21 cellular contexts compared by ENCODE assay signal in genomic region chr6:659179-659578, GRCh38. TPM values are rescaled to one million over a fixed set of nuclear protein-coding genes. Genes with fewer than 3 reads are reported as not detected.
A peak's percentile ranks its signal among the peaks of the same experiment; 100 is the strongest.
DNase-seq lines count a peak whose midpoint lies in the region; ATAC-seq lines count a peak whose summit lies in the region.
"Had no signal": no experiment of that assay in that cellular context is flagged by ENCODE, and none has a peak within 500 bp of the region (broad histone marks: within the 10 kb centered on the region; RNA-seq: fewer than 3 reads in every experiment).

No MANE protein-coding gene starts in this region.

- H3K27ac ChIP-seq in iPS-20b (ENCODE audit: low read length), result peak overlapping the region; percentile 94
- H3K27ac ChIP-seq in caudate nucleus (ENCODE audit: low read depth, low read length), result no peak overlapping the region
- H3K27ac ChIP-seq: esophagus muscularis mucosa, gastroesophageal sphincter, spleen had no signal

- no peak for DNase-seq in activated T-cell treated with anti-CD3 and anti-CD28 coated beads, Interleukin-2, amount 50 U/mL, for 24 hours
- DNase-seq in activated T-cell treated with anti-CD3 and anti-CD28 coated beads, Interleukin-2, amount 50 U/mL, for 1 hour, result no peak
- DNase-seq in T-helper 17 cell, result no peak
- DNase-seq in caudate nucleus (lab: John Stamatoyannopoulos, UW), result no peak
- no peak for DNase-seq in D341Med (ENCODE audit: low spot score)
- DNase-seq: activated CD4-positive, alpha-beta T cell treated with anti-CD3 and anti-CD28 coated beads for 1 hour; BE2C; Caco-2; effector memory CD8-positive, alpha-beta T cell; H7; NCI-H2171 treated with DMSO at 0.1 percent for 48 hours; occipital lobe; RPMI8226; spleen; T-helper 9 cell had no signal

- peak overlapping the region; percentile 24; the same call in 1 of the 2 replicates for H3K4me3 ChIP-seq in iPS-20b (ENCODE audit: low read length)
- H3K4me3 ChIP-seq: esophagus muscularis mucosa, gastroesophageal sphincter, spleen had no signal

- no peaks in the 10 kb centered on the region for H3K27me3 ChIP-seq in iPS-20b (ENCODE audit: insufficient read depth, low read length)
- H3K27me3 ChIP-seq: BE2C, esophagus muscularis mucosa, gastroesophageal sphincter, spleen had no signal

- no peaks in the 10 kb centered on the region for H3K36me3 ChIP-seq in iPS-20b (ENCODE audit: insufficient read depth, low read depth, low read length)
- H3K36me3 ChIP-seq: BE2C had no signal

- peaks cover 4% of the 10 kb centered on the region for H3K9me3 Mint-ChIP-seq in activated T-cell treated with anti-CD3 and anti-CD28 coated beads, Interleukin-2, amount 50 U/mL, for 24 hours
- peaks cover 2% of the 10 kb centered on the region for H3K9me3 Mint-ChIP-seq in stimulated activated memory B cell treated with anti-CD40 and anti-IgM and Interleukin-4, amounts not matched to agents 10 μg/mL and 1 μg/mL and 100 μg/mL, for 72 hours

- peak overlapping the region; percentile 91; the same call in 1 of the 2 replicates for H3K9ac ChIP-seq in iPS-20b (ENCODE audit: low read depth, low read length)

- peaks cover 39% of the 10 kb centered on the region for H3K4me1 ChIP-seq in iPS-20b (ENCODE audit: insufficient read depth, low read length)
- H3K4me1 ChIP-seq: BE2C had no signal

- peak overlapping the region; percentile 61 for H3K27ac Mint-ChIP-seq in activated T-cell treated with anti-CD3 and anti-CD28 coated beads, Interleukin-2, amount 50 U/mL, for 24 hours
- peak overlapping the region; percentile 70 for H3K27ac Mint-ChIP-seq in T-helper 17 cell
- peak overlapping the region; percentile 24 for H3K27ac Mint-ChIP-seq in stimulated activated memory B cell treated with anti-CD40 and anti-IgM and Interleukin-4, amounts not matched to agents 10 μg/mL and 1 μg/mL and 100 μg/mL, for 72 hours

- H3K27me3 Mint-ChIP-seq in activated T-cell treated with anti-CD3 and anti-CD28 coated beads, Interleukin-2, amount 50 U/mL, for 24 hours, result no peaks in the 10 kb centered on the region
- H3K27me3 Mint-ChIP-seq in T-helper 17 cell, result no peaks in the 10 kb centered on the region
- H3K27me3 Mint-ChIP-seq in stimulated activated memory B cell treated with anti-CD40 and anti-IgM and Interleukin-4, amounts not matched to agents 10 μg/mL and 1 μg/mL and 100 μg/mL, for 72 hours, result no peaks in the 10 kb centered on the region
- H3K27me3 Mint-ChIP-seq: effector memory CD8-positive, alpha-beta T cell had no signal

- peaks cover 35% of the 10 kb centered on the region for H3K36me3 Mint-ChIP-seq in activated T-cell treated with anti-CD3 and anti-CD28 coated beads, Interleukin-2, amount 50 U/mL, for 24 hours (ENCODE audit: low read depth)
- peaks cover 5% of the 10 kb centered on the region for H3K36me3 Mint-ChIP-seq in T-helper 17 cell (ENCODE audit: low read depth)
- H3K36me3 Mint-ChIP-seq in stimulated activated memory B cell treated with anti-CD40 and anti-IgM and Interleukin-4, amounts not matched to agents 10 μg/mL and 1 μg/mL and 100 μg/mL, for 72 hours, result peaks cover 28% of the 10 kb centered on the region

- H3K9me3 ChIP-seq in T-helper 17 cell (ENCODE audit: control insufficient read depth, low read length, poor library complexity, severe bottlenecking) (no peaks in the 10 kb centered on the region), iPS-20b (ENCODE audit: insufficient read depth, low read depth, low read length) (no peaks in the 10 kb centered on the region)
- H3K9me3 ChIP-seq: BE2C, Caco-2, esophagus muscularis mucosa had no signal

- no peak for ATAC-seq in T-helper 17 cell
- ATAC-seq in stimulated activated memory B cell treated with anti-CD40 and anti-IgM and Interleukin-4, amounts not matched to agents 10 μg/mL and 1 μg/mL and 100 μg/mL, for 72 hours, result no peak
- no peak for ATAC-seq in GM21390 (IDR thresholded peaks at IDR 0.05; ENCODE audit: unreplicated experiment)
- ATAC-seq: effector memory CD8-positive, alpha-beta T cell; gastroesophageal sphincter had no signal

- no peak overlapping the region for H3K4me3 Mint-ChIP-seq in activated T-cell treated with anti-CD3 and anti-CD28 coated beads, Interleukin-2, amount 50 U/mL, for 24 hours
- H3K4me3 Mint-ChIP-seq in T-helper 17 cell, result no peak overlapping the region
- H3K4me3 Mint-ChIP-seq in stimulated activated memory B cell treated with anti-CD40 and anti-IgM and Interleukin-4, amounts not matched to agents 10 μg/mL and 1 μg/mL and 100 μg/mL, for 72 hours, result no peak overlapping the region
- H3K4me3 Mint-ChIP-seq: brain; effector memory CD8-positive, alpha-beta T cell had no signal

- peaks cover 63% of the 10 kb centered on the region for H3K4me1 Mint-ChIP-seq in activated T-cell treated with anti-CD3 and anti-CD28 coated beads, Interleukin-2, amount 50 U/mL, for 24 hours (ENCODE audit: low read depth)
- peaks cover 52% of the 10 kb centered on the region for H3K4me1 Mint-ChIP-seq in T-helper 17 cell
- peaks cover 64% of the 10 kb centered on the region for H3K4me1 Mint-ChIP-seq in stimulated activated memory B cell treated with anti-CD40 and anti-IgM and Interleukin-4, amounts not matched to agents 10 μg/mL and 1 μg/mL and 100 μg/mL, for 72 hours

RNA-seq across cellular contexts. Expression of gene HUS1B, which starts 2.3 kb away (rescaled TPM):
- 1 to 10 TPM; 1.9 to 4.5 TPM for total RNA-seq in T-helper 17 cell

RNA-seq across cellular contexts. Expression of gene EXOC2, which starts 33.8 kb away (rescaled TPM):
- 10 to 100 TPM; 30.7 to 30.9 TPM for total RNA-seq in T-helper 17 cell
